Comparison of ENCODE assay signal across 9 cellular contexts in the genomic region with DNA sequence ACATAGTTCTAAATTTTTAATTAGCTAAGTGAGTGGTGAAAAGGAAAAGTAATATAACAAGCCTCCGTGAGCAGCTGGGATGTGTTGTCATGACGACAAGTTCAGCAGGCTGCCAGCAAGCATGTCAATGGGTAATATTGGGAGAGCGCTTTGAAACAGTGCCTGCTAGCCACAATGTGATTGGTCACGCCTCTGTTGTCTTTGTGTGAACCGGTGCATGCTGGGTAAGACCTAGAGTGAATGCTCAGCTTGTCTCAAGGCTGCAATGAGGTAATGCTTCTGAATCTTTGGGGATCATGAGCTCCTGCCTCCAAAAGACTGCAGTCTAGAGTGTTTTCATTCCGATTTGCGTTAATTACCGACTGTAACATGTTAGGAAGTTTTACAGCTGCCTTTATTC. TPM values are rescaled to one million over a fixed set of nuclear protein-coding genes. Genes with fewer than 3 reads are reported as not detected.
A peak's percentile ranks its signal among the peaks of the same experiment; 100 is the strongest.
DNase-seq lines count a peak whose midpoint lies in the region; ATAC-seq and TF ChIP-seq lines count a peak whose summit lies in the region.
"Had no signal": no experiment of that assay in that cellular context is flagged by ENCODE, and none has a peak within 500 bp of the region (broad histone marks: within the 10 kb centered on the region; RNA-seq: fewer than 3 reads in every experiment).

No MANE protein-coding gene starts in this region.

- H3K4me1 ChIP-seq in upper lobe of right lung = no peaks in the 10 kb centered on the region

- TF ChIP-seq CTCF in upper lobe of right lung (IDR thresholded peaks at IDR 0.05) = no peak

- no peaks in the 10 kb centered on the region for H3K36me3 ChIP-seq in upper lobe of right lung
- H3K36me3 ChIP-seq: neutrophil had no signal

- DNase-seq in A172 (ENCODE audit: low spot score) (peak; percentile 62), MV-4-11 (lab: John Stamatoyannopoulos, UW) (peak; percentile 14), astrocyte of the hippocampus (ENCODE audit: low read depth, low spot score) (peak; percentile 91), iPS-NIHi7 (ENCODE audit: extremely low spot score) (peak; percentile 61), upper lobe of right lung (no peak), T1000 (lab: John Stamatoyannopoulos, UW) (no peak), immature natural killer cell (no peak)

- H3K9me3 Mint-ChIP-seq in immature natural killer cell = no peaks in the 10 kb centered on the region

- H3K27me3 Mint-ChIP-seq in immature natural killer cell (ENCODE audit: low read depth in 3 of 3) = no peaks in the 10 kb centered on the region

- H3K27me3 ChIP-seq in upper lobe of right lung = no peaks in the 10 kb centered on the region
- H3K27me3 ChIP-seq: neutrophil had no signal

- no peaks in the 10 kb centered on the region for H3K36me3 Mint-ChIP-seq in immature natural killer cell

- H3K27ac Mint-ChIP-seq in immature natural killer cell = no peak overlapping the region

- H3K27ac ChIP-seq in upper lobe of right lung = no peak overlapping the region
- H3K27ac ChIP-seq: neutrophil had no signal

- no peaks in the 10 kb centered on the region for H3K9me3 ChIP-seq in upper lobe of right lung
- H3K9me3 ChIP-seq: neutrophil had no signal

- no peak overlapping the region for H3K4me3 Mint-ChIP-seq in immature natural killer cell

- intact Hi-C loops in upper lobe of right lung (cut with DNase I) = no loop called here

- ATAC-seq in upper lobe of right lung (peak; percentile 65), GM21529 (IDR thresholded peaks at IDR 0.05; ENCODE audit: unreplicated experiment) (no peak)

- no peaks in the 10 kb centered on the region for H3K4me1 Mint-ChIP-seq in immature natural killer cell

- H3K4me3 ChIP-seq in upper lobe of right lung = no peak overlapping the region

RNA-seq across cellular contexts. Expression of a gene that starts 54.9 kb away (rescaled TPM):
- total RNA-seq in A172 (2014; rRNA removed; shearing (Covaris generic)) = 2.3 and 3.4 TPM in 2 replicates
- total RNA-seq in upper lobe of right lung = 12.9 TPM
- polyA plus RNA-seq in immature natural killer cell = not detected

Comparison
In these comparisons a context has a peak if more than half of its experiments do, and no peak if none do; other contexts are left out.
1. DNase-seq: peak in A172 (single experiment), MV-4-11 (single experiment), astrocyte of the hippocampus (single experiment) and iPS-NIHi7 (single experiment); none in upper lobe of right lung (single experiment), T1000 (single experiment) and immature natural killer cell (0 of 3).